ENCODE assay signal across 1 cellular context in the genomic region with DNA sequence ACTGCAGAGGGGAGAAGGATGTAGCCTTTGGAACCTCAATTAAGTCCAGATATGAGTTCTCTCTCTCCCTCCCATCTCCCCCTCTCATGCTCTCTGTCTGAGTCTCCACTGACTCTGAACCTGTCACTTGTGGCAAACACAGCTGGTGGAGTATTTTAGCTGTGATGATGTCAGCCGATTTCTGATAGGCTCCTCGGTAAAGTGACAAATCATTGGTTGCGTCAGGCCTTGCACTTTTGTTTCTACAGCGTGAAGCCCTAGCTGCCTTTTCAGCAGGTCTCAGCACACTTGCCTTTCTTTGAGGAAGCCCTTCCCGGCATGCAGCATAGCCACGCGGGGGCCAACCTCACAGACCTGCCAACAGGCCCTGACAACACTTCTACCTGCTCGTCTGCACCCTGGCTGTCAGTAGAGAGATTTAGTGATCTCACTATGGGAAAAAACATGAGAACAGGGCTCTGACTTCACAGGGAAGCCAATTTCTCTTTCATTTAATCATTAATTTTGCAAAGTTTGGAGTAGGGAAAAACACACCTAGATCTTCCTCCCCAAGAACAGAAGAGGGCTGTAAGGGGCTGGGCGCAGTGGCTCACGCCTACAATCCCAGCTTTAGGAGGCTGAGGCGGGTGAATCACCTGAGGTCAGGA.
TF ChIP-seq lines count a peak whose summit lies in the region.

No MANE protein-coding gene starts in this region.

TF ChIP-seq in K562, 482 proteins besides CTCF, POLR2A, EP300 and RAD21 (continued from another document and continues in another):
- TF ChIP-seq ZNF830 (CRISPR knock-in tag; IDR thresholded peaks at IDR 0.05) (no peak), XRCC4 (IDR thresholded peaks at IDR 0.05; ENCODE audit: extremely low read depth, insufficient read depth, insufficient read length) (no peak), ZNF778 (CRISPR knock-in tag; IDR thresholded peaks at IDR 0.05) (no peak), ZNF146 (CRISPR knock-in tag; IDR thresholded peaks at IDR 0.05; ENCODE audit: unreplicated experiment) (no peak), SMARCE1 (IDR thresholded peaks at IDR 0.05) (peak; percentile 40; the same call in 1 of the 2 replicates), ZNF184 (CRISPR knock-in tag; IDR thresholded peaks at IDR 0.05) (no peak), SIN3A (IDR thresholded peaks at IDR 0.05; ENCODE audit: borderline replicate concordance in 2 of 2, control insufficient read depth in 1 of 2, low read depth in 2 of 2, low read length in 2 of 2) (peak; percentile 56 to 84; a peak in 2 of 4 replicates), GABPB2 (CRISPR knock-in tag; conservative IDR thresholded peaks at IDR 0.05) (no peak), NFE2 (IDR thresholded peaks at IDR 0.05; ENCODE audit: low read depth) (peak; percentile 86), ZNF124 (CRISPR knock-in tag; IDR thresholded peaks at IDR 0.05) (no peak), DMBX1 (CRISPR knock-in tag; IDR thresholded peaks at IDR 0.05; ENCODE audit: borderline replicate concordance) (peak; percentile 92), ESRRB (CRISPR knock-in tag; IDR thresholded peaks at IDR 0.05; ENCODE audit: borderline replicate concordance) (no peak), SMAD4 (CRISPR knock-in tag; conservative IDR thresholded peaks at IDR 0.05) (peak; percentile 93), NFXL1 (CRISPR knock-in tag; IDR thresholded peaks at IDR 0.05) (no peak), TBL1XR1 (IDR thresholded peaks at IDR 0.05; ENCODE audit: low read length in 2 of 2) (peak in 1 of 2 experiments; percentile 20; a peak in 1 of 4 replicates), MYC (IDR thresholded peaks at IDR 0.05; ENCODE audit: low read depth, low read length) (peak; percentile 85), MYC (CRISPR knock-in tag; IDR thresholded peaks at IDR 0.05; ENCODE audit: borderline replicate concordance, low read depth) (no peak), ZNF707 (CRISPR knock-in tag; conservative IDR thresholded peaks at IDR 0.05) (no peak), TCF7 (IDR thresholded peaks at IDR 0.05; ENCODE audit: borderline replicate concordance) (no peak), ZNF24 (IDR thresholded peaks at IDR 0.05) (no peak; the same call in 1 of the 2 replicates), TCF3 (CRISPR knock-in tag; IDR thresholded peaks at IDR 0.05) (peak; percentile 34; the same call in 1 of the 2 replicates), SMAD3 (CRISPR knock-in tag; conservative IDR thresholded peaks at IDR 0.05) (0 out of 2 replicates have a peak, but pooled peaks have one; percentile 15), HMG20A (CRISPR knock-in tag; conservative IDR thresholded peaks at IDR 0.05) (no peak), RUNX1 (IDR thresholded peaks at IDR 0.05; ENCODE audit: low read depth) (no peak), MEIS2 (IDR thresholded peaks at IDR 0.05; ENCODE audit: partially characterized antibody) (peak; percentile 94), SMARCB1 (IDR thresholded peaks at IDR 0.05; ENCODE audit: insufficient read length, low read depth) (no peak), LCOR (CRISPR knock-in tag; IDR thresholded peaks at IDR 0.05) (peak; percentile 75), SAP30 (IDR thresholded peaks at IDR 0.05; ENCODE audit: borderline replicate concordance, insufficient read depth, low read depth, low read length, poor library complexity, severe bottlenecking) (peak; percentile 30), POLR2G (IDR thresholded peaks at IDR 0.05; ENCODE audit: low read depth, low read length) (peak; percentile 45; the same call in 1 of the 2 replicates), TRIM28 (IDR thresholded peaks at IDR 0.05) (no peak)
- TF ChIP-seq, protein P1, sequence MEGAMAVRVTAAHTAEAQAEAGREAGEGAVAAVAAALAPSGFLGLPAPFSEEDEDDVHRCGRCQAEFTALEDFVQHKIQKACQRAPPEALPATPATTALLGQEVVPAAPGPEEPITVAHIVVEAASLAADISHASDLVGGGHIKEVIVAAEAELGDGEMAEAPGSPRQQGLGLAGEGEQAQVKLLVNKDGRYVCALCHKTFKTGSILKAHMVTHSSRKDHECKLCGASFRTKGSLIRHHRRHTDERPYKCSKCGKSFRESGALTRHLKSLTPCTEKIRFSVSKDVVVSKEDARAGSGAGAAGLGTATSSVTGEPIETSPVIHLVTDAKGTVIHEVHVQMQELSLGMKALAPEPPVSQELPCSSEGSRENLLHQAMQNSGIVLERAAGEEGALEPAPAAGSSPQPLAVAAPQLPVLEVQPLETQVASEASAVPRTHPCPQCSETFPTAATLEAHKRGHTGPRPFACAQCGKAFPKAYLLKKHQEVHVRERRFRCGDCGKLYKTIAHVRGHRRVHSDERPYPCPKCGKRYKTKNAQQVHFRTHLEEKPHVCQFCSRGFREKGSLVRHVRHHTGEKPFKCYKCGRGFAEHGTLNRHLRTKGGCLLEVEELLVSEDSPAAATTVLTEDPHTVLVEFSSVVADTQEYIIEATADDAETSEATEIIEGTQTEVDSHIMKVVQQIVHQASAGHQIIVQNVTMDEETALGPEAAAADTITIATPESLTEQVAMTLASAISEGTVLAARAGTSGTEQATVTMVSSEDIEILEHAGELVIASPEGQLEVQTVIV (CRISPR knock-in tag; IDR thresholded peaks at IDR 0.05; ENCODE audit: borderline replicate concordance): no peak
- TF ChIP-seq, protein P2, sequence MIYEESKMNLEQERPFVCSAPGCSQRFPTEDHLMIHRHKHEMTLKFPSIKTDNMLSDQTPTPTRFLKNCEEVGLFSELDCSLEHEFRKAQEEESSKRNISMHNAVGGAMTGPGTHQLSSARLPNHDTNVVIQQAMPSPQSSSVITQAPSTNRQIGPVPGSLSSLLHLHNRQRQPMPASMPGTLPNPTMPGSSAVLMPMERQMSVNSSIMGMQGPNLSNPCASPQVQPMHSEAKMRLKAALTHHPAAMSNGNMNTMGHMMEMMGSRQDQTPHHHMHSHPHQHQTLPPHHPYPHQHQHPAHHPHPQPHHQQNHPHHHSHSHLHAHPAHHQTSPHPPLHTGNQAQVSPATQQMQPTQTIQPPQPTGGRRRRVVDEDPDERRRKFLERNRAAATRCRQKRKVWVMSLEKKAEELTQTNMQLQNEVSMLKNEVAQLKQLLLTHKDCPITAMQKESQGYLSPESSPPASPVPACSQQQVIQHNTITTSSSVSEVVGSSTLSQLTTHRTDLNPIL (CRISPR knock-in tag; IDR thresholded peaks at IDR 0.05): no peak
- TF ChIP-seq, protein P3, sequence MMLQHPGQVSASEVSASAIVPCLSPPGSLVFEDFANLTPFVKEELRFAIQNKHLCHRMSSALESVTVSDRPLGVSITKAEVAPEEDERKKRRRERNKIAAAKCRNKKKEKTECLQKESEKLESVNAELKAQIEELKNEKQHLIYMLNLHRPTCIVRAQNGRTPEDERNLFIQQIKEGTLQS (IDR thresholded peaks at IDR 0.05): peak; percentile 100
- TF ChIP-seq, protein P3 (CRISPR knock-in tag; conservative IDR thresholded peaks at IDR 0.05): peak; percentile 93
- TF ChIP-seq, protein P4, sequence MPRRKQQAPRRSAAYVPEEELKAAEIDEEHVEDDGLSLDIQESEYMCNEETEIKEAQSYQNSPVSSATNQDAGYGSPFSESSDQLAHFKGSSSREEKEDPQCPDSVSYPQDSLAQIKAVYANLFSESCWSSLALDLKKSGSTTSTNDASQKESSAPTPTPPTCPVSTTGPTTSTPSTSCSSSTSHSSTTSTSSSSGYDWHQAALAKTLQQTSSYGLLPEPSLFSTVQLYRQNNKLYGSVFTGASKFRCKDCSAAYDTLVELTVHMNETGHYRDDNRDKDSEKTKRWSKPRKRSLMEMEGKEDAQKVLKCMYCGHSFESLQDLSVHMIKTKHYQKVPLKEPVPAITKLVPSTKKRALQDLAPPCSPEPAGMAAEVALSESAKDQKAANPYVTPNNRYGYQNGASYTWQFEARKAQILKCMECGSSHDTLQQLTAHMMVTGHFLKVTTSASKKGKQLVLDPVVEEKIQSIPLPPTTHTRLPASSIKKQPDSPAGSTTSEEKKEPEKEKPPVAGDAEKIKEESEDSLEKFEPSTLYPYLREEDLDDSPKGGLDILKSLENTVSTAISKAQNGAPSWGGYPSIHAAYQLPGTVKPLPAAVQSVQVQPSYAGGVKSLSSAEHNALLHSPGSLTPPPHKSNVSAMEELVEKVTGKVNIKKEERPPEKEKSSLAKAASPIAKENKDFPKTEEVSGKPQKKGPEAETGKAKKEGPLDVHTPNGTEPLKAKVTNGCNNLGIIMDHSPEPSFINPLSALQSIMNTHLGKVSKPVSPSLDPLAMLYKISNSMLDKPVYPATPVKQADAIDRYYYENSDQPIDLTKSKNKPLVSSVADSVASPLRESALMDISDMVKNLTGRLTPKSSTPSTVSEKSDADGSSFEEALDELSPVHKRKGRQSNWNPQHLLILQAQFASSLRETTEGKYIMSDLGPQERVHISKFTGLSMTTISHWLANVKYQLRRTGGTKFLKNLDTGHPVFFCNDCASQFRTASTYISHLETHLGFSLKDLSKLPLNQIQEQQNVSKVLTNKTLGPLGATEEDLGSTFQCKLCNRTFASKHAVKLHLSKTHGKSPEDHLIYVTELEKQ (CRISPR knock-in tag; IDR thresholded peaks at IDR 0.05): no peak
- TF ChIP-seq, protein P5, sequence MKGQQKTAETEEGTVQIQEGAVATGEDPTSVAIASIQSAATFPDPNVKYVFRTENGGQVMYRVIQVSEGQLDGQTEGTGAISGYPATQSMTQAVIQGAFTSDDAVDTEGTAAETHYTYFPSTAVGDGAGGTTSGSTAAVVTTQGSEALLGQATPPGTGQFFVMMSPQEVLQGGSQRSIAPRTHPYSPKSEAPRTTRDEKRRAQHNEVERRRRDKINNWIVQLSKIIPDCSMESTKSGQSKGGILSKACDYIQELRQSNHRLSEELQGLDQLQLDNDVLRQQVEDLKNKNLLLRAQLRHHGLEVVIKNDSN (CRISPR knock-in tag; IDR thresholded peaks at IDR 0.05): no peak
- TF ChIP-seq, protein P6, sequence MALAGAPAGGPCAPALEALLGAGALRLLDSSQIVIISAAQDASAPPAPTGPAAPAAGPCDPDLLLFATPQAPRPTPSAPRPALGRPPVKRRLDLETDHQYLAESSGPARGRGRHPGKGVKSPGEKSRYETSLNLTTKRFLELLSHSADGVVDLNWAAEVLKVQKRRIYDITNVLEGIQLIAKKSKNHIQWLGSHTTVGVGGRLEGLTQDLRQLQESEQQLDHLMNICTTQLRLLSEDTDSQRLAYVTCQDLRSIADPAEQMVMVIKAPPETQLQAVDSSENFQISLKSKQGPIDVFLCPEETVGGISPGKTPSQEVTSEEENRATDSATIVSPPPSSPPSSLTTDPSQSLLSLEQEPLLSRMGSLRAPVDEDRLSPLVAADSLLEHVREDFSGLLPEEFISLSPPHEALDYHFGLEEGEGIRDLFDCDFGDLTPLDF (CRISPR knock-in tag; IDR thresholded peaks at IDR 0.05): 0 out of 2 replicates have a peak, but pooled peaks have one; percentile 48
- TF ChIP-seq, protein P7, sequence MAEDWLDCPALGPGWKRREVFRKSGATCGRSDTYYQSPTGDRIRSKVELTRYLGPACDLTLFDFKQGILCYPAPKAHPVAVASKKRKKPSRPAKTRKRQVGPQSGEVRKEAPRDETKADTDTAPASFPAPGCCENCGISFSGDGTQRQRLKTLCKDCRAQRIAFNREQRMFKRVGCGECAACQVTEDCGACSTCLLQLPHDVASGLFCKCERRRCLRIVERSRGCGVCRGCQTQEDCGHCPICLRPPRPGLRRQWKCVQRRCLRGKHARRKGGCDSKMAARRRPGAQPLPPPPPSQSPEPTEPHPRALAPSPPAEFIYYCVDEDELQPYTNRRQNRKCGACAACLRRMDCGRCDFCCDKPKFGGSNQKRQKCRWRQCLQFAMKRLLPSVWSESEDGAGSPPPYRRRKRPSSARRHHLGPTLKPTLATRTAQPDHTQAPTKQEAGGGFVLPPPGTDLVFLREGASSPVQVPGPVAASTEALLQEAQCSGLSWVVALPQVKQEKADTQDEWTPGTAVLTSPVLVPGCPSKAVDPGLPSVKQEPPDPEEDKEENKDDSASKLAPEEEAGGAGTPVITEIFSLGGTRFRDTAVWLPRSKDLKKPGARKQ (CRISPR knock-in tag; IDR thresholded peaks at IDR 0.05): no peak
- TF ChIP-seq, protein P8, sequence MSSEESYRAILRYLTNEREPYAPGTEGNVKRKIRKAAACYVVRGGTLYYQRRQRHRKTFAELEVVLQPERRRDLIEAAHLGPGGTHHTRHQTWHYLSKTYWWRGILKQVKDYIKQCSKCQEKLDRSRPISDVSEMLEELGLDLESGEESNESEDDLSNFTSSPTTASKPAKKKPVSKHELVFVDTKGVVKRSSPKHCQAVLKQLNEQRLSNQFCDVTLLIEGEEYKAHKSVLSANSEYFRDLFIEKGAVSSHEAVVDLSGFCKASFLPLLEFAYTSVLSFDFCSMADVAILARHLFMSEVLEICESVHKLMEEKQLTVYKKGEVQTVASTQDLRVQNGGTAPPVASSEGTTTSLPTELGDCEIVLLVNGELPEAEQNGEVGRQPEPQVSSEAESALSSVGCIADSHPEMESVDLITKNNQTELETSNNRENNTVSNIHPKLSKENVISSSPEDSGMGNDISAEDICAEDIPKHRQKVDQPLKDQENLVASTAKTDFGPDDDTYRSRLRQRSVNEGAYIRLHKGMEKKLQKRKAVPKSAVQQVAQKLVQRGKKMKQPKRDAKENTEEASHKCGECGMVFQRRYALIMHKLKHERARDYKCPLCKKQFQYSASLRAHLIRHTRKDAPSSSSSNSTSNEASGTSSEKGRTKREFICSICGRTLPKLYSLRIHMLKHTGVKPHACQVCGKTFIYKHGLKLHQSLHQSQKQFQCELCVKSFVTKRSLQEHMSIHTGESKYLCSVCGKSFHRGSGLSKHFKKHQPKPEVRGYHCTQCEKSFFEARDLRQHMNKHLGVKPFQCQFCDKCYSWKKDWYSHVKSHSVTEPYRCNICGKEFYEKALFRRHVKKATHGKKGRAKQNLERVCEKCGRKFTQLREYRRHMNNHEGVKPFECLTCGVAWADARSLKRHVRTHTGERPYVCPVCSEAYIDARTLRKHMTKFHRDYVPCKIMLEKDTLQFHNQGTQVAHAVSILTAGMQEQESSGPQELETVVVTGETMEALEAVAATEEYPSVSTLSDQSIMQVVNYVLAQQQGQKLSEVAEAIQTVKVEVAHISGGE (CRISPR knock-in tag; IDR thresholded peaks at IDR 0.05): no peak
- TF ChIP-seq, protein P9, sequence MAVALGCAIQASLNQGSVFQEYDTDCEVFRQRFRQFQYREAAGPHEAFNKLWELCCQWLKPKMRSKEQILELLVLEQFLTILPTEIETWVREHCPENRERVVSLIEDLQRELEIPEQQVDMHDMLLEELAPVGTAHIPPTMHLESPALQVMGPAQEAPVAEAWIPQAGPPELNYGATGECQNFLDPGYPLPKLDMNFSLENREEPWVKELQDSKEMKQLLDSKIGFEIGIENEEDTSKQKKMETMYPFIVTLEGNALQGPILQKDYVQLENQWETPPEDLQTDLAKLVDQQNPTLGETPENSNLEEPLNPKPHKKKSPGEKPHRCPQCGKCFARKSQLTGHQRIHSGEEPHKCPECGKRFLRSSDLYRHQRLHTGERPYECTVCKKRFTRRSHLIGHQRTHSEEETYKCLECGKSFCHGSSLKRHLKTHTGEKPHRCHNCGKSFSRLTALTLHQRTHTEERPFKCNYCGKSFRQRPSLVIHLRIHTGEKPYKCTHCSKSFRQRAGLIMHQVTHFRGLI (CRISPR knock-in tag; IDR thresholded peaks at IDR 0.05): no peak
- TF ChIP-seq, protein P10, sequence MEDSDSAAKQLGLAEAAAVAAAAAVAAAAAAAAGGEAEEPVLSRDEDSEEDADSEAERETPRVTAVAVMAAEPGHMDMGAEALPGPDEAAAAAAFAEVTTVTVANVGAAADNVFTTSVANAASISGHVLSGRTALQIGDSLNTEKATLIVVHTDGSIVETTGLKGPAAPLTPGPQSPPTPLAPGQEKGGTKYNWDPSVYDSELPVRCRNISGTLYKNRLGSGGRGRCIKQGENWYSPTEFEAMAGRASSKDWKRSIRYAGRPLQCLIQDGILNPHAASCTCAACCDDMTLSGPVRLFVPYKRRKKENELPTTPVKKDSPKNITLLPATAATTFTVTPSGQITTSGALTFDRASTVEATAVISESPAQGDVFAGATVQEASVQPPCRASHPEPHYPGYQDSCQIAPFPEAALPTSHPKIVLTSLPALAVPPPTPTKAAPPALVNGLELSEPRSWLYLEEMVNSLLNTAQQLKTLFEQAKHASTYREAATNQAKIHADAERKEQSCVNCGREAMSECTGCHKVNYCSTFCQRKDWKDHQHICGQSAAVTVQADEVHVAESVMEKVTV (CRISPR knock-in tag; IDR thresholded peaks at IDR 0.05): no peak
